14 cellular contexts compared by ENCODE assay signal in the genomic region with DNA sequence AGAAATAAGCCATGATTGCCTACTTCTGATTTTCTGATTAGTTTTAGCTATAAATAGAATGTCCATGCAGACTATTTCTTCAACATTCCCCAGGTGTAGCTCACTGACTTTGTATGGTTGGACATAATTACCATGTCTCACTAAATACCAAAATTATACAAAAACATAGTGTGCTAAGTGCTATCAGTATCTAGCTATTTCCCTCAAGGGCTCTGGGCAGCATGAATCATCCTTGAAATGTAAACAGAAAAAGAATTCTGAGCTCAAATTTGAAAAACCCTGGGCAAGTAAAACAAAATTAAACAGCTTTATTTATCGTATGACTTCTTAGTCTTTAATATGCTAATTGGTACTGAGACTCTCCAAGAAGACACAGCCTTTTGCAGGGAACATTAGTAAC.
A peak's percentile ranks its signal among the peaks of the same experiment; 100 is the strongest.
DNase-seq lines count a peak whose midpoint lies in the region; ATAC-seq and TF ChIP-seq lines count a peak whose summit lies in the region.
"Had no signal": no experiment of that assay in that cellular context is flagged by ENCODE, and none has a peak within 500 bp of the region (broad histone marks: within the 10 kb centered on the region; RNA-seq: fewer than 3 reads in every experiment).

No MANE protein-coding gene starts in this region.

- no peak overlapping the region for H3K27ac ChIP-seq in mesenchymal stem cell (ENCODE audit: low read length, poor library complexity, severe bottlenecking)
- H3K27ac ChIP-seq: SK-N-MC had no signal

- peak; percentile 78 for DNase-seq in BJ (ENCODE audit: low read depth)
- DNase-seq in M059J (ENCODE audit: low read depth) = peak; percentile 90
- DNase-seq in choroid plexus epithelial cell (ENCODE audit: low read depth) = peak; percentile 79
- DNase-seq in mesenchymal stem cell = peak; percentile 61
- no peak for DNase-seq in effector memory CD8-positive, alpha-beta T cell
- no peak for DNase-seq in COR-L47 (lab: John Stamatoyannopoulos, UW)
- DNase-seq in activated CD4-positive, alpha-beta memory T cell treated with anti-CD3 and anti-CD28 coated beads, Interleukin-2, amount 10 ng/mL, durations not matched to agents 7 days and 5 days = no peak
- DNase-seq: activated CD8-positive, alpha-beta memory T cell treated with anti-CD3 and anti-CD28 coated beads, Interleukin-2, amount 10 ng/mL, durations not matched to agents 7 days and 5 days; activated naive CD4-positive, alpha-beta T cell treated with anti-CD3 and anti-CD28 coated beads, Interleukin-2, amount 50 U/mL, for 16 hours; CD4-positive, CD25-positive, alpha-beta regulatory T cell had no signal

- ATAC-seq in effector memory CD8-positive, alpha-beta T cell (replicated peaks) = no peak
- ATAC-seq in HG02571 (IDR thresholded peaks at IDR 0.05; ENCODE audit: unreplicated experiment) = no peak
- ATAC-seq: activated CD8-positive, alpha-beta memory T cell treated with anti-CD3 and anti-CD28 coated beads, Interleukin-2, amount 10 ng/mL, durations not matched to agents 7 days and 5 days had no signal

- H3K9me3 ChIP-seq in mesenchymal stem cell (ENCODE audit: control insufficient read depth, low read length) = no peaks in the 10 kb centered on the region
- H3K9me3 ChIP-seq: HAP-1 had no signal

- H3K9me3 Mint-ChIP-seq in effector memory CD8-positive, alpha-beta T cell = no peaks in the 10 kb centered on the region
- no peaks in the 10 kb centered on the region for H3K9me3 Mint-ChIP-seq in activated CD4-positive, alpha-beta memory T cell treated with anti-CD3 and anti-CD28 coated beads, Interleukin-2, amount 10 ng/mL, durations not matched to agents 7 days and 5 days
- H3K9me3 Mint-ChIP-seq: stimulated activated naive CD8-positive, alpha-beta T cell treated with anti-CD3 and anti-CD28 coated beads, Interleukin-15, Interleukin-2, amounts not matched to agents 100 ng/mL and 50 ng/mL, for 24 hours had no signal

- no peak overlapping the region for H2BK12ac ChIP-seq in mesenchymal stem cell (ENCODE audit: low read length in 2 of 2)

- POLR2A ChIA-PET in BJ (lab: Charles Lee) = interaction anchor here (0.9 kb wide), 1 partner anchor 13 kb away, joined by 4 read pairs; no protein-coding TSS in a partner anchor
- POLR2A ChIA-PET in activated CD4-positive, alpha-beta memory T cell treated with anti-CD3 and anti-CD28 coated beads, Interleukin-2, amount 10 ng/mL, durations not matched to agents 7 days and 5 days (lab: Charles Lee) = no interaction called here

- peak overlapping the region in 1 of 2 experiments; percentile 38 for H3K18ac ChIP-seq in mesenchymal stem cell (ENCODE audit: low read depth in 1 of 2, low read length in 2 of 2)

- no peak overlapping the region for H4K91ac ChIP-seq in mesenchymal stem cell (ENCODE audit: low read length)

- H3K4me1 ChIP-seq in mesenchymal stem cell (ENCODE audit: control insufficient read depth, insufficient read depth, low read depth, low read length) = peaks cover 4% of the 10 kb centered on the region
- H3K4me1 ChIP-seq: HAP-1 had no signal

- CTCF ChIA-PET in BJ (lab: Yijun Ruan, JAX) = interaction anchor here (0.6 kb wide), 1 partner anchor 161 kb away, joined by 3 read pairs; no protein-coding TSS in a partner anchor
- CTCF ChIA-PET in activated CD4-positive, alpha-beta memory T cell treated with anti-CD3 and anti-CD28 coated beads, Interleukin-2, amount 10 ng/mL, durations not matched to agents 7 days and 5 days (lab: Charles Lee) = no interaction called here

- peaks cover 16% of the 10 kb centered on the region for H3K79me1 ChIP-seq in mesenchymal stem cell (replicated peaks; ENCODE audit: low read length, poor library complexity, severe bottlenecking)

- H2BK15ac ChIP-seq in mesenchymal stem cell (ENCODE audit: low read depth, poor library complexity, severe bottlenecking) = no peak overlapping the region

- H3K27me3 Mint-ChIP-seq in effector memory CD8-positive, alpha-beta T cell = no peaks in the 10 kb centered on the region
- no peaks in the 10 kb centered on the region for H3K27me3 Mint-ChIP-seq in activated CD4-positive, alpha-beta memory T cell treated with anti-CD3 and anti-CD28 coated beads, Interleukin-2, amount 10 ng/mL, durations not matched to agents 7 days and 5 days
- H3K27me3 Mint-ChIP-seq: activated CD8-positive, alpha-beta memory T cell treated with anti-CD3 and anti-CD28 coated beads, Interleukin-2, amount 10 ng/mL, durations not matched to agents 7 days and 5 days; stimulated activated naive CD8-positive, alpha-beta T cell treated with anti-CD3 and anti-CD28 coated beads, Interleukin-15, Interleukin-2, amounts not matched to agents 100 ng/mL and 50 ng/mL, for 24 hours had no signal

- H3K4ac ChIP-seq in mesenchymal stem cell (ENCODE audit: low read depth in 1 of 2, low read length in 2 of 2) = no peak overlapping the region

- WGBS in mesenchymal stem cell = 25% methylated on average over 1 of the region's 1 CpG

- H3K4me3 Mint-ChIP-seq in effector memory CD8-positive, alpha-beta T cell = no peak overlapping the region
- no peak overlapping the region for H3K4me3 Mint-ChIP-seq in activated CD4-positive, alpha-beta memory T cell treated with anti-CD3 and anti-CD28 coated beads, Interleukin-2, amount 10 ng/mL, durations not matched to agents 7 days and 5 days
- H3K4me3 Mint-ChIP-seq: activated CD8-positive, alpha-beta memory T cell treated with anti-CD3 and anti-CD28 coated beads, Interleukin-2, amount 10 ng/mL, durations not matched to agents 7 days and 5 days; CD4-positive, CD25-positive, alpha-beta regulatory T cell; stimulated activated naive CD8-positive, alpha-beta T cell treated with anti-CD3 and anti-CD28 coated beads, Interleukin-15, Interleukin-2, amounts not matched to agents 100 ng/mL and 50 ng/mL, for 24 hours had no signal

- H2AK5ac ChIP-seq in mesenchymal stem cell (ENCODE audit: low read length, severe bottlenecking) = no peak overlapping the region

- no peak overlapping the region for H3K23ac ChIP-seq in mesenchymal stem cell (ENCODE audit: low read length in 2 of 2)

- no peak overlapping the region for H4K8ac ChIP-seq in mesenchymal stem cell (ENCODE audit: low read length)

- no peaks in the 10 kb centered on the region for H3K4me1 Mint-ChIP-seq in effector memory CD8-positive, alpha-beta T cell (ENCODE audit: low read depth in 2 of 2)
- no peaks in the 10 kb centered on the region for H3K4me1 Mint-ChIP-seq in activated CD4-positive, alpha-beta memory T cell treated with anti-CD3 and anti-CD28 coated beads, Interleukin-2, amount 10 ng/mL, durations not matched to agents 7 days and 5 days
- H3K4me1 Mint-ChIP-seq: activated CD8-positive, alpha-beta memory T cell treated with anti-CD3 and anti-CD28 coated beads, Interleukin-2, amount 10 ng/mL, durations not matched to agents 7 days and 5 days; CD4-positive, CD25-positive, alpha-beta regulatory T cell had no signal

- TF ChIP-seq CTCF in BJ (IDR thresholded peaks at IDR 0.05; ENCODE audit: insufficient read depth, low read depth, low read length) = no peak
- no peak for TF ChIP-seq CTCF in choroid plexus epithelial cell (conservative IDR thresholded peaks at IDR 0.05; ENCODE audit: low read depth, low read length)

- H3K36me3 ChIP-seq in BJ (ENCODE audit: control insufficient read depth, insufficient read depth, low read length) (peaks cover 10% of the 10 kb centered on the region), mesenchymal stem cell (ENCODE audit: control insufficient read depth in 1 of 2, insufficient read depth in 2 of 2, low read depth in 1 of 2, low read length in 2 of 2) (peaks cover 27 to 73% of the 10 kb centered on the region in 2 experiments)
- H3K36me3 ChIP-seq: HAP-1 had no signal

- no peak overlapping the region for H3K27ac Mint-ChIP-seq in effector memory CD8-positive, alpha-beta T cell
- no peak overlapping the region for H3K27ac Mint-ChIP-seq in activated CD4-positive, alpha-beta memory T cell treated with anti-CD3 and anti-CD28 coated beads, Interleukin-2, amount 10 ng/mL, durations not matched to agents 7 days and 5 days
- H3K27ac Mint-ChIP-seq: activated CD8-positive, alpha-beta memory T cell treated with anti-CD3 and anti-CD28 coated beads, Interleukin-2, amount 10 ng/mL, durations not matched to agents 7 days and 5 days; CD4-positive, CD25-positive, alpha-beta regulatory T cell; stimulated activated naive CD8-positive, alpha-beta T cell treated with anti-CD3 and anti-CD28 coated beads, Interleukin-15, Interleukin-2, amounts not matched to agents 100 ng/mL and 50 ng/mL, for 24 hours had no signal

- no peak overlapping the region for H3K9ac ChIP-seq in mesenchymal stem cell (ENCODE audit: low read length)

- H3K4me2 ChIP-seq in mesenchymal stem cell (ENCODE audit: low read length, poor library complexity, severe bottlenecking) = no peak overlapping the region

- H2BK120ac ChIP-seq in mesenchymal stem cell (ENCODE audit: low read depth, low read length) = no peak overlapping the region

- H3K27me3 ChIP-seq in BJ (ENCODE audit: control insufficient read depth, insufficient read depth, low read length) = no peaks in the 10 kb centered on the region
- H3K27me3 ChIP-seq in mesenchymal stem cell (ENCODE audit: control insufficient read depth in 1 of 2, insufficient read depth in 1 of 2, low read length in 2 of 2) = no peaks in the 10 kb centered on the region

- H3K4me3 ChIP-seq in BJ (ENCODE audit: low read depth, low read length) (no peak overlapping the region), choroid plexus epithelial cell (ENCODE audit: low read depth, low read length) (no peak overlapping the region), mesenchymal stem cell (ENCODE audit: insufficient read depth in 1 of 2, low read depth in 1 of 2, low read length in 2 of 2) (no peak overlapping the region)
- H3K4me3 ChIP-seq: HAP-1, SK-N-MC had no signal

- no peak overlapping the region for H2AFZ ChIP-seq in mesenchymal stem cell (ENCODE audit: low read depth, low read length)

- no peak overlapping the region for H2BK5ac ChIP-seq in mesenchymal stem cell (ENCODE audit: low read depth, low read length, poor library complexity, severe bottlenecking)

- no peaks in the 10 kb centered on the region for H3K36me3 Mint-ChIP-seq in effector memory CD8-positive, alpha-beta T cell (ENCODE audit: insufficient read depth)
- H3K36me3 Mint-ChIP-seq in activated CD4-positive, alpha-beta memory T cell treated with anti-CD3 and anti-CD28 coated beads, Interleukin-2, amount 10 ng/mL, durations not matched to agents 7 days and 5 days (ENCODE audit: low read depth) = no peaks in the 10 kb centered on the region
- H3K36me3 Mint-ChIP-seq: activated CD8-positive, alpha-beta memory T cell treated with anti-CD3 and anti-CD28 coated beads, Interleukin-2, amount 10 ng/mL, durations not matched to agents 7 days and 5 days had no signal

- H3K14ac ChIP-seq in mesenchymal stem cell (ENCODE audit: low read length in 2 of 2) = no peak overlapping the region

Comparison
In these comparisons a context has a peak if more than half of its experiments do, and no peak if none do; other contexts are left out.
1. DNase-seq: peak in BJ (single experiment), M059J (single experiment), choroid plexus epithelial cell (single experiment) and mesenchymal stem cell (single experiment); none in effector memory CD8-positive, alpha-beta T cell (0 of 3), COR-L47 (single experiment) and activated CD4-positive, alpha-beta memory T cell treated with anti-CD3 and anti-CD28 coated beads, Interleukin-2, amount 10 ng/mL, durations not matched to agents 7 days and 5 days (single experiment).